ENCODE assay signal across 8 cellular contexts in genomic region chr20:8601542-8601912, GRCh38.
DNase-seq lines count a peak whose midpoint lies in the region; ATAC-seq and TF ChIP-seq lines count a peak whose summit lies in the region.

No MANE protein-coding gene starts in this region.

- H3K4me1 Mint-ChIP-seq in CD14-positive monocyte, result peaks cover 24% of the 10 kb centered on the region

- H3K4me1 ChIP-seq in body of pancreas (peaks cover 12% of the 10 kb centered on the region), tibial nerve (peaks cover 0 to 19% (median 6%) of the 10 kb centered on the region in 4 donors)

- peaks cover 0 to 1% (median 0%) of the 10 kb centered on the region in 7 donors for H3K9me3 Mint-ChIP-seq in CD14-positive monocyte

- intact Hi-C loops in CD14-positive monocyte (cut with micrococcal nuclease), result no loop called here
- intact Hi-C loops in body of pancreas (cut with DNase I), result no loop called here

- H3K36me3 Mint-ChIP-seq in CD14-positive monocyte, result peaks cover 0 to 3% of the 10 kb centered on the region in 2 donors

- H3K27me3 ChIP-seq in body of pancreas (no peaks in the 10 kb centered on the region), tibial nerve (no peaks in the 10 kb centered on the region)

- H3K9me3 ChIP-seq in body of pancreas (no peaks in the 10 kb centered on the region), tibial nerve (peaks cover 0 to 3% (median 0%) of the 10 kb centered on the region in 4 donors)

- no peak for TF ChIP-seq EP300 in tibial nerve (IDR thresholded peaks at IDR 0.05)

- H3K27ac Mint-ChIP-seq in CD14-positive monocyte, result peak overlapping the region in 5 of 7 donors; percentile 13 to 77 (median 51)

- 39 to 59% methylated on average over 1 of the region's 1 CpG for WGBS in body of pancreas, 2 donors
- 83 to 87% methylated on average over 1 of the region's 1 CpG for WGBS in tibial nerve, 2 donors

- peaks cover 0 to 1% (median 0%) of the 10 kb centered on the region in 3 donors for H3K27me3 Mint-ChIP-seq in CD14-positive monocyte (ENCODE audit: low read depth in 3 of 3)

- TF ChIP-seq CTCF in CD14-positive monocyte (IDR thresholded peaks at IDR 0.05) (no peak), body of pancreas (IDR thresholded peaks at IDR 0.05) (no peak), tibial nerve (IDR thresholded peaks at IDR 0.05) (no peak)

- H3K27ac ChIP-seq in body of pancreas, result peak overlapping the region in 2 of 4 donors; percentile 22 to 57
- H3K27ac ChIP-seq in tibial nerve, result no peak overlapping the region

- no peak overlapping the region for H3K4me3 Mint-ChIP-seq in CD14-positive monocyte

- no peak overlapping the region for H3K4me3 ChIP-seq in body of pancreas
- no peak overlapping the region for H3K4me3 ChIP-seq in tibial nerve

- TF ChIP-seq POLR2A in body of pancreas (IDR thresholded peaks at IDR 0.05) (no peak), tibial nerve (IDR thresholded peaks at IDR 0.05) (no peak)

- H3K36me3 ChIP-seq in body of pancreas (replicated peaks in 1 of 2; ENCODE audit: insufficient read depth in 1 of 2, low read depth in 2 of 2) (no peaks in the 10 kb centered on the region), tibial nerve (no peaks in the 10 kb centered on the region)

- DNase-seq in CD14-positive monocyte (ENCODE audit: low spot score) (no peak), body of pancreas (peak in 1 of 4 donors; percentile 34), tibial nerve (ENCODE audit: low spot score in 2 of 2) (no peak), NCI-H2029 treated with DMSO at 0.1 percent for 48 hours (lab: John Stamatoyannopoulos, UW) (no peak), iPS-NIHi11 (ENCODE audit: low spot score) (no peak)
- no peak for DNase-seq in stimulated activated CD4-positive, alpha-beta T cell treated with anti-CD3 and anti-CD28 coated beads, Interleukin-4, amount 100 ng/mL, for 4 hours

- peak; percentile 91 for ATAC-seq in GM19324 (IDR thresholded peaks at IDR 0.05; ENCODE audit: low FRiP score, unreplicated experiment)
- peak; percentile 89 for ATAC-seq in HG03175 (IDR thresholded peaks at IDR 0.05; ENCODE audit: unreplicated experiment)
- ATAC-seq in body of pancreas, result peak; percentile 85
